Comparison of ENCODE assay signal across 12 cellular contexts in genomic region chr17:3740611-3741073, GRCh38. TPM values are rescaled to one million over a fixed set of nuclear protein-coding genes. Genes with fewer than 3 reads are reported as not detected.
DNase-seq lines count a peak whose midpoint lies in the region; ATAC-seq, FAIRE-seq and TF ChIP-seq lines count a peak whose summit lies in the region.
"Had no signal": no experiment of that assay in that cellular context is flagged by ENCODE, and none has a peak within 500 bp of the region (broad histone marks: within the 10 kb centered on the region; RNA-seq: fewer than 3 reads in every experiment).

No MANE protein-coding gene starts in this region.

- H2AFZ ChIP-seq in HepG2 (ENCODE audit: low read length), result no peak overlapping the region

- peak; percentile 53 for ATAC-seq in GM21423 (IDR thresholded peaks at IDR 0.05; ENCODE audit: unreplicated experiment)
- peak; percentile 29 for ATAC-seq in activated CD8-positive, alpha-beta T cell treated with anti-CD3 and anti-CD28 coated beads for 36 hours
- peak; percentile 20; the same call in 1 of the 3 replicates for ATAC-seq in HepG2
- ATAC-seq in GM19351 (IDR thresholded peaks at IDR 0.05; ENCODE audit: unreplicated experiment), result no peak

- H4K20me1 ChIP-seq in HepG2 (ENCODE audit: insufficient read depth, low read length), result no peaks in the 10 kb centered on the region

- peaks cover 1% of the 10 kb centered on the region for H3K36me3 Mint-ChIP-seq in activated CD8-positive, alpha-beta T cell treated with anti-CD3 and anti-CD28 coated beads for 36 hours (ENCODE audit: low read depth)

- in situ Hi-C loops in HepG2 (cut with HindIII; ENCODE audit: extremely low pct_ligation_motif_present, low pct_unique_long_range_greater_than_20kb), result no loop called here

- TF ChIP-seq EP300 in HepG2 (IDR thresholded peaks at IDR 0.05; ENCODE audit: low read depth in 2 of 2, low read length in 2 of 2) (no peak), HepG2 (CRISPR knock-in tag; IDR thresholded peaks at IDR 0.05; ENCODE audit: borderline replicate concordance) (no peak)

- no peak overlapping the region for H3K4me3 ChIP-seq in HepG2 (replicated peaks in 1 of 3; ENCODE audit: insufficient read depth in 1 of 3, low read depth in 2 of 3, low read length in 3 of 3)
- H3K4me3 ChIP-seq: smooth muscle cell, stomach had no signal

- CTCF ChIA-PET in activated CD8-positive, alpha-beta T cell treated with anti-CD3 and anti-CD28 coated beads for 36 hours (lab: Charles Lee), result interaction anchor here (0.6 to 9.6 kb wide), 13 partner anchors 9 to 159 kb away, joined by 3 to 367 read pairs (median 5); partner anchors contain the start of genes HASPIN, ITGAE and NCBP3
- CTCF ChIA-PET in HepG2 (lab: Yijun Ruan, JAX; ENCODE audit: low intra/inter-chr PET ratio, low total read pairs), result no interaction called here

- no peak for TF ChIP-seq RAD21 in HepG2 (CRISPR knock-in tag; IDR thresholded peaks at IDR 0.05)

- WGBS in HepG2 (ENCODE audit: low lambda C conversion rate), result 51% methylated on average over 13 of the region's 14 CpGs

- H3K4me3 Mint-ChIP-seq in activated CD8-positive, alpha-beta T cell treated with anti-CD3 and anti-CD28 coated beads for 36 hours, result peak overlapping the region; percentile 20

- no peaks in the 10 kb centered on the region for H3K79me2 ChIP-seq in HepG2 (ENCODE audit: insufficient read depth, low read length)

- H3K36me3 ChIP-seq in HepG2 (replicated peaks in 1 of 2; ENCODE audit: control insufficient read depth in 1 of 2, insufficient read depth in 2 of 2, low read length in 2 of 2), result no peaks in the 10 kb centered on the region
- H3K36me3 ChIP-seq: stomach had no signal

- POLR2A ChIA-PET in activated CD8-positive, alpha-beta T cell treated with anti-CD3 and anti-CD28 coated beads for 36 hours (lab: Charles Lee), result interaction anchor here (0.8 to 4.7 kb wide), 7 partner anchors 8 to 103 kb away, joined by 3 to 33 read pairs (median 4); partner anchors contain the start of gene HASPIN
- POLR2A ChIA-PET in HepG2 (lab: Yijun Ruan, JAX), result interaction anchor here (0.7 to 1.2 kb wide), 2 partner anchors 55 to 62 kb away, joined by 3 read pairs; no protein-coding TSS in a partner anchor

- no peak for TF ChIP-seq POLR2A in HepG2 (IDR thresholded peaks at IDR 0.05; ENCODE audit: insufficient read depth in 1 of 2, low read depth in 2 of 2, low read length in 2 of 2)

- peaks cover 47% of the 10 kb centered on the region for H3K4me1 ChIP-seq in HepG2 (ENCODE audit: insufficient read depth, low read length)

- no peaks in the 10 kb centered on the region for H3K27me3 Mint-ChIP-seq in activated CD8-positive, alpha-beta T cell treated with anti-CD3 and anti-CD28 coated beads for 36 hours

- no peaks in the 10 kb centered on the region for H3K9me3 ChIP-seq in HepG2 (ENCODE audit: low read length)
- H3K9me3 ChIP-seq: stomach had no signal

- H3K27ac Mint-ChIP-seq in activated CD8-positive, alpha-beta T cell treated with anti-CD3 and anti-CD28 coated beads for 36 hours, result peak overlapping the region; percentile 82

- no peak for TF ChIP-seq CTCF in activated CD8-positive, alpha-beta T cell treated with anti-CD3 and anti-CD28 coated beads for 36 hours (IDR thresholded peaks at IDR 0.05)
- no peak for TF ChIP-seq CTCF in HepG2 (CRISPR knock-in tag; IDR thresholded peaks at IDR 0.05)

- H3K4me2 ChIP-seq in HepG2 (ENCODE audit: low read depth, low read length), result no peak overlapping the region
- H3K4me2 ChIP-seq: smooth muscle cell had no signal

- no peak overlapping the region for H3K9ac ChIP-seq in HepG2 (ENCODE audit: insufficient read depth, low read depth, low read length)

- peak; percentile 91 for DNase-seq in CD1c-positive myeloid dendritic cell (ENCODE audit: extremely low spot score)
- peak; percentile 66 for DNase-seq in activated CD8-positive, alpha-beta T cell treated with anti-CD3 and anti-CD28 coated beads for 36 hours
- no peak for DNase-seq in HepG2 (ENCODE audit: low spot score)
- no peak for DNase-seq in NCI-H2081 treated with DMSO at 0.1 percent for 48 hours (lab: John Stamatoyannopoulos, UW)
- DNase-seq in glomerular visceral epithelial cell (ENCODE audit: extremely low spot score), result no peak
- DNase-seq in NCI-H1105 treated with DMSO at 0.1 percent for 48 hours (lab: John Stamatoyannopoulos, UW), result no peak
- DNase-seq: effector CD4-positive, alpha-beta T cell; NCI-H446; stomach had no signal

- intact Hi-C loops in activated CD8-positive, alpha-beta T cell treated with anti-CD3 and anti-CD28 coated beads for 36 hours (cut with micrococcal nuclease), result no loop called here
- intact Hi-C loops in HepG2 (cut with micrococcal nuclease; ENCODE audit: unreplicated experiment), result no loop called here

- H3K27ac ChIP-seq in HepG2 (ENCODE audit: extremely low read length, insufficient read depth, low read length), result no peak overlapping the region
- H3K27ac ChIP-seq: stomach had no signal

- H3K4me1 Mint-ChIP-seq in activated CD8-positive, alpha-beta T cell treated with anti-CD3 and anti-CD28 coated beads for 36 hours (ENCODE audit: low read depth), result peaks cover 33% of the 10 kb centered on the region

- no peak for FAIRE-seq in HepG2 (lab: Jason Lieb, UNC)

- no peaks in the 10 kb centered on the region for H3K27me3 ChIP-seq in HepG2 (ENCODE audit: control insufficient read depth in 1 of 2, insufficient read depth in 2 of 2, low read length in 2 of 2)
- H3K27me3 ChIP-seq: stomach had no signal

- no TSS peak for BruUV-seq in HepG2 (replicated peaks; lab: Mats Ljungman, UMichigan)

- no peaks in the 10 kb centered on the region for H3K9me3 Mint-ChIP-seq in activated CD8-positive, alpha-beta T cell treated with anti-CD3 and anti-CD28 coated beads for 36 hours

TF ChIP-seq in HepG2, 621 proteins besides CTCF, POLR2A, EP300 and RAD21 (continues in another document):
- TF ChIP-seq SALL1 (CRISPR knock-in tag; IDR thresholded peaks at IDR 0.05), result peak; percentile 28; the same call in 1 of the 2 replicates

RNA-seq across cellular contexts. Expression of gene HASPIN, which starts 16.9 kb away (rescaled TPM):
- 10 to 100 TPM; 20.7 to 21.3 TPM for total RNA-seq in activated CD8-positive, alpha-beta T cell treated with anti-CD3 and anti-CD28 coated beads for 36 hours
- total RNA-seq in HepG2 (2016; rRNA removed; fragmentation: Illumina TruSeq; extraction: Trizol), result 7.8 and 8.1 TPM in 2 replicates
- total RNA-seq in HepG2 (2016; cell fraction: cytosol; rRNA removed; fragmentation: Illumina TruSeq; extraction: Trizol; ENCODE audit: low read depth), result 1.3 and 1.4 TPM in 2 replicates
- total RNA-seq in HepG2 (2016; cell fraction: insoluble cytoplasmic fraction; rRNA removed; fragmentation: Illumina TruSeq; extraction: Trizol), result 7.4 and 8.8 TPM in 2 replicates
- 4.8 TPM in 2 replicates for total RNA-seq in HepG2 (2016; cell fraction: membrane; rRNA removed; fragmentation: Illumina TruSeq; extraction: Trizol)
- total RNA-seq in HepG2 (2016; cell fraction: nucleus; rRNA removed; fragmentation: Illumina TruSeq; extraction: Trizol), result 4.1 and 5.0 TPM in 2 replicates
- polyA plus RNA-seq in HepG2 (2011; rRNA removed), result 1.9 and 2.7 TPM in 2 replicates
- 1.5 and 1.9 TPM in 2 replicates for polyA plus RNA-seq in HepG2 (2011; cell fraction: cytosol; rRNA removed)
- 1.1 and 2.3 TPM in 2 replicates for polyA plus RNA-seq in HepG2 (2011; cell fraction: nucleus; rRNA removed)
- polyA plus RNA-seq in HepG2 (2012), result 1.1 and 1.9 TPM in 2 replicates
- polyA plus RNA-seq in HepG2 (2016; cell fraction: cytosol; fragmentation: Illumina TruSeq; extraction: Trizol; ENCODE audit: low read depth), result 0.50 and 0.65 TPM in 2 replicates
- 5.0 and 5.9 TPM in 2 replicates for polyA plus RNA-seq in HepG2 (2016; cell fraction: insoluble cytoplasmic fraction; fragmentation: Illumina TruSeq; extraction: Trizol; ENCODE audit: low read depth)
- polyA plus RNA-seq in HepG2 (2016; cell fraction: membrane; fragmentation: Illumina TruSeq; extraction: Trizol; ENCODE audit: low read depth), result 1.5 and 1.6 TPM in 2 replicates
- 3.6 and 4.4 TPM in 2 replicates for polyA plus RNA-seq in HepG2 (2016; cell fraction: nucleus; fragmentation: Illumina TruSeq; extraction: Trizol; ENCODE audit: insufficient read depth, low read depth)
- polyA minus RNA-seq in HepG2 (2011; rRNA and poly(A)+ RNA removed; ENCODE audit: low replicate concordance), result 5.0 and 17.7 TPM in 2 replicates
- polyA minus RNA-seq in HepG2 (2011; cell fraction: cytosol; rRNA and poly(A)+ RNA removed), result 4.4 and 5.5 TPM in 2 replicates
- 3.0 and 5.7 TPM in 2 replicates for polyA minus RNA-seq in HepG2 (2011; cell fraction: nucleus; rRNA and poly(A)+ RNA removed)

RNA-seq across cellular contexts. Expression of gene P2RX5, which starts 44.7 kb away (rescaled TPM):
- total RNA-seq in activated CD8-positive, alpha-beta T cell treated with anti-CD3 and anti-CD28 coated beads for 36 hours, result 10 to 100 TPM; 35.7 to 39.5 TPM
- 0.90 and 0.95 TPM in 2 replicates for total RNA-seq in HepG2 (2016; rRNA removed; fragmentation: Illumina TruSeq; extraction: Trizol)
- 0.20 and 0.79 TPM in 2 replicates for total RNA-seq in HepG2 (2016; cell fraction: cytosol; rRNA removed; fragmentation: Illumina TruSeq; extraction: Trizol; ENCODE audit: low read depth)
- total RNA-seq in HepG2 (2016; cell fraction: insoluble cytoplasmic fraction; rRNA removed; fragmentation: Illumina TruSeq; extraction: Trizol), result 0.64 and 0.82 TPM in 2 replicates
- total RNA-seq in HepG2 (2016; cell fraction: membrane; rRNA removed; fragmentation: Illumina TruSeq; extraction: Trizol), result 0.62 and 0.93 TPM in 2 replicates
- 0.53 and 1.1 TPM in 2 replicates for total RNA-seq in HepG2 (2016; cell fraction: nucleus; rRNA removed; fragmentation: Illumina TruSeq; extraction: Trizol)
- polyA plus RNA-seq in HepG2 (2011; rRNA removed), result 1.0 and 1.7 TPM in 2 replicates
- 1.4 and 1.5 TPM in 2 replicates for polyA plus RNA-seq in HepG2 (2011; cell fraction: cytosol; rRNA removed)
- polyA plus RNA-seq in HepG2 (2011; cell fraction: nucleus; rRNA removed), result 1.6 and 1.9 TPM in 2 replicates
- 0.50 and 1.1 TPM in 2 replicates for polyA plus RNA-seq in HepG2 (2012)
- 0.24 and 0.38 TPM in 2 replicates for polyA plus RNA-seq in HepG2 (2016; cell fraction: cytosol; fragmentation: Illumina TruSeq; extraction: Trizol; ENCODE audit: low read depth)
- polyA plus RNA-seq in HepG2 (2016; cell fraction: insoluble cytoplasmic fraction; fragmentation: Illumina TruSeq; extraction: Trizol; ENCODE audit: low read depth), result 0.46 and 0.98 TPM in 2 replicates
- polyA plus RNA-seq in HepG2 (2016; cell fraction: membrane; fragmentation: Illumina TruSeq; extraction: Trizol; ENCODE audit: low read depth), result 0.48 and 0.70 TPM in 2 replicates
- polyA plus RNA-seq in HepG2 (2016; cell fraction: nucleus; fragmentation: Illumina TruSeq; extraction: Trizol; ENCODE audit: insufficient read depth, low read depth), result 1.5 and 1.7 TPM in 2 replicates
- polyA minus RNA-seq in HepG2 (2011; rRNA and poly(A)+ RNA removed; ENCODE audit: low replicate concordance), result 1.6 and 53.3 TPM in 2 replicates
- polyA minus RNA-seq in HepG2 (2011; cell fraction: cytosol; rRNA and poly(A)+ RNA removed), result 0.49 and 1.2 TPM in 2 replicates
- polyA minus RNA-seq in HepG2 (2011; cell fraction: nucleus; rRNA and poly(A)+ RNA removed), result 0.87 and 1.0 TPM in 2 replicates
- total RNA-seq: smooth muscle cell had no signal
- polyA plus RNA-seq: smooth muscle cell had no signal

Comparison
In these comparisons a context has a peak if more than half of its experiments do, and no peak if none do; other contexts are left out.
1. DNase-seq: peak in CD1c-positive myeloid dendritic cell (single experiment) and activated CD8-positive, alpha-beta T cell treated with anti-CD3 and anti-CD28 coated beads for 36 hours (single experiment); none in HepG2 (single experiment), NCI-H2081 treated with DMSO at 0.1 percent for 48 hours (single experiment), glomerular visceral epithelial cell (single experiment) and NCI-H1105 treated with DMSO at 0.1 percent for 48 hours (single experiment).
2. RNA of gene P2RX5, which starts 44.7 kb away (total RNA-seq): 35.7 to 39.5 TPM in activated CD8-positive, alpha-beta T cell treated with anti-CD3 and anti-CD28 coated beads for 36 hours; 0.20 to 1.1 TPM in HepG2; every median in the first group is over 10 times any median in the second.